14 cellular contexts compared by ENCODE assay signal in the genomic region with DNA sequence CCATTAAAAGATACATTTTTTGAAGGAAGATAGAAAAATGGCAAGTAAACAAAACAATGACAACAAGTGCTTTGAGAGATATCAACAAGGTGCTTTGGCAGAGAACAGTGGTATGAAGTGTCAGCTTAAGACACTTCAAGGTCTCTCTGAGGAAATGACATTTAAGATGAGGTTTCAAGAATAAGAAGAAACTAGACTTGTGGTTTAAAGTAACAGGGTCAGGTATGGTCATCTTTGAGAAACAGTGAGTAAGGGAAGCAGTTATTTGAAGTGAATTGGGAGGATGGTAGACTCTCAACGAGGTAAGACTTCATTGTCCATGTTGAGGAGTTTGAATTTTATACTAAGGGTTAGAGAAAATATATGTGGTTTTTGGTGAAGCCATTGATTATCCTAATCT.
DNase-seq lines count a peak whose midpoint lies in the region; ATAC-seq and TF ChIP-seq lines count a peak whose summit lies in the region.
"Had no signal": no experiment of that assay in that cellular context is flagged by ENCODE, and none has a peak within 500 bp of the region (broad histone marks: within the 10 kb centered on the region; RNA-seq: fewer than 3 reads in every experiment).

No MANE protein-coding gene starts in this region.

- POLR2A ChIA-PET in GM10248 (lab: Yijun Ruan, JAX): no interaction called here

- ATAC-seq in GM19043 (IDR thresholded peaks at IDR 0.05; ENCODE audit: low read depth, unreplicated experiment): peak; percentile 73
- peak; percentile 92 for ATAC-seq in GM21717 (IDR thresholded peaks at IDR 0.05; ENCODE audit: unreplicated experiment)
- ATAC-seq in HG03135 (IDR thresholded peaks at IDR 0.05; ENCODE audit: unreplicated experiment): peak; percentile 75
- ATAC-seq: A549, left ventricle myocardium superior had no signal

- 80 to 91% methylated on average over 1 of the region's 1 CpG for whole genome bisulfite sequencing in lower leg skin, 2 donors

- DNase-seq in GM10248 (ENCODE audit: extremely low spot score) (peak; percentile 40), lower leg skin (ENCODE audit: low spot score in 2 of 2) (no peak), HuH-7.5 (ENCODE audit: low spot score) (no peak), NCI-H526 (lab: John Stamatoyannopoulos, UW) (no peak), NCI-H2107 (lab: John Stamatoyannopoulos, UW) (no peak)
- DNase-seq: activated B cell treated with CpG ODN at 0.5 μM for 24 hours; activated CD8-positive, alpha-beta memory T cell treated with anti-CD3 and anti-CD28 coated beads, Interleukin-2, amount 50 U/mL, for 48 hours; erythroblast; left ventricle myocardium superior; SK-N-SH had no signal

- TF ChIP-seq CTCF in GM10248 (IDR thresholded peaks at IDR 0.05; ENCODE audit: control extremely low read depth, extremely low read depth, low read depth, missing control alignments) (no peak), lower leg skin (IDR thresholded peaks at IDR 0.05) (no peak)

- no peak overlapping the region for H3K4me3 ChIP-seq in lower leg skin (ENCODE audit: low read depth, poor library complexity, severe bottlenecking)
- H3K4me3 ChIP-seq: A549 had no signal

- no peak for TF ChIP-seq POLR2A in lower leg skin (IDR thresholded peaks at IDR 0.05)

- CTCF ChIA-PET in GM10248 (lab: Yijun Ruan, JAX): no interaction called here

- intact Hi-C loops in lower leg skin (cut with DNase I; ENCODE audit: low total_unique reads): no loop called here
